11 cellular contexts compared by ENCODE assay signal in the genomic region with DNA sequence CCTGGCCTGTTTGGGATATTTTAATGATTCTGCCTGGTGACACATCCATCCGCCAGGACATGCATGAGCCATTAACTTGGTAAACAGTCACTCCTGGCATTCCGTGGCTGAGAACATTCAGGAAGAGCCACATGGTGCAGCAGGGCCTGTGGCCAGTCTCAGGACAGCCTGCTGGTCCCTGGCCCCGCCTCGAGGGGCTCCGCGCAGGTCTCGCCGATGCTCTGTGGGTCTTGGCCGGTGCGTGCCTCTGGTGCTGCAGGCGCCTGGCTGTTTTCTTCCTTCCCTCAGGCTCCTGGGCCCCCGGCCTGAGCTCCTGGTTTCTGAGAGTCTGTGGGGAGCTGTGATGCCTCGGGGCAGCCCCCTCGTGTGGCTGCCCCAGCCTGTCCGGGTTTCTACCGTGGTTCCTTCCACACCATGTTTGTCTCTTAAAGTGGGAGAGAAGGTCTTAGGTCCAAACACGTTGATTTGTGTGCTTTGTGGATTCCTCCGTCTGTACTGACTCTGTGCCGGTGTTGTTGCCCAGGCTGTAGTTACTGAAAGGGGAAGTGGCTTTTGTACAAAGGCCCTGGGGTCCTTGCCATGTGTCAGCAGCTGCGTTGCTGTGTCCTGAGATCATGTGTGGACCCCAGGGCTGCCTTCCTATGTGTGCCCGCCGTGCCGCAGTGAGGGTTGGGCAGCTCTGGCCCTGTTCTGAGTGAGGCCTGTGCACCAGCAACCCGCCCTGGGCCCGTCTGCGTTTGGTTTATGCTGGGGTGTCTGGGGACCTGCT. TPM values are rescaled to one million over a fixed set of nuclear protein-coding genes. Genes with fewer than 3 reads are reported as not detected.
DNase-seq lines count a peak whose midpoint lies in the region; ATAC-seq, FAIRE-seq and TF ChIP-seq lines count a peak whose summit lies in the region.
"Had no signal": no experiment of that assay in that cellular context is flagged by ENCODE, and none has a peak within 500 bp of the region (broad histone marks: within the 10 kb centered on the region; RNA-seq: fewer than 3 reads in every experiment).

No MANE protein-coding gene starts in this region.

- no peak for FAIRE-seq in kidney (lab: Jason Lieb, UNC)
- FAIRE-seq: TTC549 had no signal

- peaks cover 14% of the 10 kb centered on the region for H3K36me3 Mint-ChIP-seq in stimulated activated naive CD8-positive, alpha-beta T cell treated with anti-CD3 and anti-CD28 coated beads, Interleukin-15, Interleukin-2, amounts not matched to agents 100 ng/mL and 50 ng/mL, for 24 hours (ENCODE audit: low read depth)
- H3K36me3 Mint-ChIP-seq in WTC11 = no peaks in the 10 kb centered on the region; the same call in 1 of the 2 replicates

- no peak for ATAC-seq in stimulated activated naive CD8-positive, alpha-beta T cell treated with anti-CD3 and anti-CD28 coated beads, Interleukin-15, Interleukin-2, amounts not matched to agents 100 U/mL and 50 U/mL, for 24 hours
- ATAC-seq in WTC11 (no peak), GM21737 (IDR thresholded peaks at IDR 0.05; ENCODE audit: unreplicated experiment) (no peak)

- intact Hi-C loops in kidney (cut with DNase I) = no loop called here

- H3K4me3 ChIP-seq in kidney (ENCODE audit: low read length in 2 of 2) = no peak overlapping the region

- H3K27ac ChIP-seq in kidney (ENCODE audit: low read depth in 2 of 2, low read length in 2 of 2) = no peak overlapping the region

- peaks cover 4 to 19% of the 10 kb centered on the region in 2 donors for H3K4me1 ChIP-seq in kidney (ENCODE audit: control insufficient read depth in 1 of 2, insufficient read depth in 1 of 2, low read depth in 1 of 2, low read length in 2 of 2)

- no peak overlapping the region for H3K9ac ChIP-seq in kidney (ENCODE audit: low read length in 2 of 2)

- H3K4me3 Mint-ChIP-seq in stimulated activated naive CD8-positive, alpha-beta T cell treated with anti-CD3 and anti-CD28 coated beads, Interleukin-15, Interleukin-2, amounts not matched to agents 100 ng/mL and 50 ng/mL, for 24 hours = peak overlapping the region; percentile 86
- H3K4me3 Mint-ChIP-seq in WTC11 = no peak overlapping the region

- peaks cover 3% of the 10 kb centered on the region in 2 donors for H3K36me3 ChIP-seq in kidney (ENCODE audit: control insufficient read depth in 1 of 2, insufficient read depth in 2 of 2, low read length in 2 of 2)

- no peak for TF ChIP-seq CTCF in WTC11 (IDR thresholded peaks at IDR 0.05)
- no peak for TF ChIP-seq CTCF in kidney (IDR thresholded peaks at IDR 0.05; ENCODE audit: borderline replicate concordance, extremely low read depth, insufficient read depth)

- in situ Hi-C loops in ACHN (cut with HindIII; ENCODE audit: low pct_ligation_motif_present, low pct_unique_long_range_greater_than_20kb, low sequenced_read_pairs) = no loop called here

- H3K9me3 Mint-ChIP-seq in stimulated activated naive CD8-positive, alpha-beta T cell treated with anti-CD3 and anti-CD28 coated beads, Interleukin-15, Interleukin-2, amounts not matched to agents 100 ng/mL and 50 ng/mL, for 24 hours = no peaks in the 10 kb centered on the region
- H3K9me3 Mint-ChIP-seq in WTC11 = no peaks in the 10 kb centered on the region

- CTCF ChIA-PET in WTC11 (lab: Charles Lee) = interaction anchor here (2.3 kb wide), 1 partner anchor 44 kb away, joined by 14 read pairs; no protein-coding TSS in a partner anchor

- POLR2A ChIA-PET in WTC11 (lab: Charles Lee) = no interaction called here

- H3K27ac Mint-ChIP-seq in stimulated activated naive CD8-positive, alpha-beta T cell treated with anti-CD3 and anti-CD28 coated beads, Interleukin-15, Interleukin-2, amounts not matched to agents 100 ng/mL and 50 ng/mL, for 24 hours = peak overlapping the region; percentile 98
- H3K27ac Mint-ChIP-seq in WTC11 = peak overlapping the region; percentile 60

- no peak for DNase-seq in stimulated activated naive CD8-positive, alpha-beta T cell treated with anti-CD3 and anti-CD28 coated beads, Interleukin-15, Interleukin-2, amounts not matched to agents 100 U/mL and 50 U/mL, for 24 hours
- DNase-seq in WTC11 (ENCODE audit: low spot score) = no peak
- DNase-seq in kidney = peak; percentile 76
- DNase-seq in ACHN = no peak
- DNase-seq in mucosa of gallbladder (ENCODE audit: low spot score) = no peak
- no peak for DNase-seq in DMS 273 treated with DMSO at 0.1 percent for 48 hours (lab: John Stamatoyannopoulos, UW)
- DNase-seq: GOT3, NCI-H1105 treated with DMSO at 0.1 percent for 48 hours had no signal

- peaks cover 52% of the 10 kb centered on the region for H3K4me1 Mint-ChIP-seq in stimulated activated naive CD8-positive, alpha-beta T cell treated with anti-CD3 and anti-CD28 coated beads, Interleukin-15, Interleukin-2, amounts not matched to agents 100 ng/mL and 50 ng/mL, for 24 hours (ENCODE audit: low read depth)
- peaks cover 13% of the 10 kb centered on the region for H3K4me1 Mint-ChIP-seq in WTC11

- H3K9me3 ChIP-seq in kidney (ENCODE audit: control insufficient read depth in 1 of 2, low read length in 2 of 2) = no peaks in the 10 kb centered on the region

- H3K27me3 Mint-ChIP-seq in stimulated activated naive CD8-positive, alpha-beta T cell treated with anti-CD3 and anti-CD28 coated beads, Interleukin-15, Interleukin-2, amounts not matched to agents 100 ng/mL and 50 ng/mL, for 24 hours = no peaks in the 10 kb centered on the region
- H3K27me3 Mint-ChIP-seq in WTC11 (ENCODE audit: low read depth) = no peaks in the 10 kb centered on the region

TF ChIP-seq in WTC11, 78 proteins besides CTCF, POLR2A, EP300 and RAD21 (continues in another document):
- TF ChIP-seq ZNF532 (CRISPR knock-in tag; IDR thresholded peaks at IDR 0.05; ENCODE audit: borderline replicate concordance) (no peak), ZNF138 (CRISPR knock-in tag; conservative IDR thresholded peaks at IDR 0.05) (no peak), FOXK1 (CRISPR knock-in tag; IDR thresholded peaks at IDR 0.05) (no peak), CREM (CRISPR knock-in tag; IDR thresholded peaks at IDR 0.05) (no peak), SP1 (CRISPR knock-in tag; conservative IDR thresholded peaks at IDR 0.05) (no peak)
- TF ChIP-seq, protein P1, sequence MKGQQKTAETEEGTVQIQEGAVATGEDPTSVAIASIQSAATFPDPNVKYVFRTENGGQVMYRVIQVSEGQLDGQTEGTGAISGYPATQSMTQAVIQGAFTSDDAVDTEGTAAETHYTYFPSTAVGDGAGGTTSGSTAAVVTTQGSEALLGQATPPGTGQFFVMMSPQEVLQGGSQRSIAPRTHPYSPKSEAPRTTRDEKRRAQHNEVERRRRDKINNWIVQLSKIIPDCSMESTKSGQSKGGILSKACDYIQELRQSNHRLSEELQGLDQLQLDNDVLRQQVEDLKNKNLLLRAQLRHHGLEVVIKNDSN (CRISPR knock-in tag; IDR thresholded peaks at IDR 0.05) = no peak

RNA-seq across cellular contexts. Expression of gene TRABD, which starts 6.5 kb away (rescaled TPM):
- total RNA-seq in WTC11 (2021) = 79.9 to 90.4 TPM (median 81.3 TPM) in 3 replicates
- 56.3 TPM for total RNA-seq in kidney
- 34.2 TPM for polyA plus RNA-seq in kidney (ENCODE audit: insufficient read depth, low read depth, low replicate concordance)
- total RNA-seq in mucosa of gallbladder = 55.1 TPM

RNA-seq across cellular contexts. Expression of gene SELENOO, which starts 8.6 kb away (rescaled TPM):
- total RNA-seq in WTC11 (2021) (27.0 to 29.8 TPM (median 28.8 TPM) in 3 replicates), kidney (19.7 TPM), mucosa of gallbladder (37.0 TPM)
- 42.8 TPM for polyA plus RNA-seq in kidney (ENCODE audit: insufficient read depth, low read depth, low replicate concordance)

RNA-seq across cellular contexts. Expression of gene PANX2, which starts 21.7 kb away (rescaled TPM):
- 10.2 to 10.7 TPM (median 10.3 TPM) in 3 replicates for total RNA-seq in WTC11 (2021)
- total RNA-seq in kidney = 1.0 TPM
- polyA plus RNA-seq in kidney (ENCODE audit: insufficient read depth, low read depth, low replicate concordance) = 4.3 TPM
- total RNA-seq in mucosa of gallbladder = 0.95 TPM

RNA-seq across cellular contexts. Expression of gene TUBGCP6, which starts 52.6 kb away (rescaled TPM):
- total RNA-seq in WTC11 (2021) (36.3 to 45.4 TPM (median 40.8 TPM) in 3 replicates), kidney (52.0 TPM), mucosa of gallbladder (64.4 TPM)
- 19.2 TPM for polyA plus RNA-seq in kidney (ENCODE audit: insufficient read depth, low read depth, low replicate concordance)

RNA-seq across cellular contexts. Expression of gene HDAC10, which starts 58.8 kb away (rescaled TPM):
- total RNA-seq in WTC11 (2021) (31.9 to 40.9 TPM (median 38.2 TPM) in 3 replicates), kidney (43.8 TPM), mucosa of gallbladder (100 TPM)
- polyA plus RNA-seq in kidney (ENCODE audit: insufficient read depth, low read depth, low replicate concordance) = 20.4 TPM
